13 cellular contexts compared by ENCODE assay signal in genomic region chr1:23198373-23198772, GRCh38. TPM values are rescaled to one million over a fixed set of nuclear protein-coding genes. Genes with fewer than 3 reads are reported as not detected.
DNase-seq lines count a peak whose midpoint lies in the region; ATAC-seq, FAIRE-seq and TF ChIP-seq lines count a peak whose summit lies in the region.
"Had no signal": no experiment of that assay in that cellular context is flagged by ENCODE, and none has a peak within 500 bp of the region (broad histone marks: within the 10 kb centered on the region; RNA-seq: fewer than 3 reads in every experiment).

No MANE protein-coding gene starts in this region.

- no peaks in the 10 kb centered on the region for H3K9me3 ChIP-seq in astrocyte (ENCODE audit: insufficient read depth, low read depth, low read length)
- H3K9me3 ChIP-seq: sigmoid colon had no signal

- no peak overlapping the region for H2AFZ ChIP-seq in astrocyte (ENCODE audit: low read depth, low read length)

- H3K79me2 ChIP-seq in astrocyte (ENCODE audit: insufficient read depth, low read length): no peaks in the 10 kb centered on the region

- no peak for ATAC-seq in GM19328 (IDR thresholded peaks at IDR 0.05; ENCODE audit: unreplicated experiment)
- ATAC-seq in HG02884 (IDR thresholded peaks at IDR 0.05; ENCODE audit: unreplicated experiment): no peak
- ATAC-seq in HG03565 (IDR thresholded peaks at IDR 0.05; ENCODE audit: unreplicated experiment): no peak
- ATAC-seq: activated T-cell treated with anti-CD3 and anti-CD28 coated beads, Interleukin-2, amount 50 U/mL, for 72 hours; CD8-positive, alpha-beta T cell had no signal

- peak; percentile 78 for DNase-seq in AG08395 (ENCODE audit: low spot score)
- peak; percentile 94 for DNase-seq in HS-5 (ENCODE audit: low read depth)
- peak; percentile 95 for DNase-seq in astrocyte (ENCODE audit: low read depth)
- DNase-seq in hepatic stellate cell (ENCODE audit: low spot score): peak; percentile 77
- no peak for DNase-seq in KG1 (lab: John Stamatoyannopoulos, UW)
- DNase-seq: activated T-cell treated with anti-CD3 and anti-CD28 coated beads, Interleukin-2, amount 50 U/mL, for 72 hours; CD8-positive, alpha-beta T cell; SIG-M5; sigmoid colon had no signal

- peak; percentile 21 for TF ChIP-seq CTCF in astrocyte (IDR thresholded peaks at IDR 0.05; ENCODE audit: insufficient read depth, low read depth, low read length)

- peak overlapping the region; percentile 100 for H3K27ac ChIP-seq in astrocyte (ENCODE audit: low read depth, low read length)
- H3K27ac ChIP-seq: sigmoid colon had no signal

- FAIRE-seq in astrocyte (lab: Jason Lieb, UNC): peak; percentile 98
- FAIRE-seq: colon had no signal

- H3K4me1 ChIP-seq in astrocyte (ENCODE audit: insufficient read depth, low read length): peaks cover 50% of the 10 kb centered on the region
- H3K4me1 ChIP-seq: sigmoid colon had no signal

- peak overlapping the region; percentile 32 for H3K4me2 ChIP-seq in astrocyte (ENCODE audit: low read length)

- no peaks in the 10 kb centered on the region for H4K20me1 ChIP-seq in astrocyte (ENCODE audit: insufficient read depth, low read length)

- H3K4me3 Mint-ChIP-seq in astrocyte (ENCODE audit: unreplicated experiment): no peak overlapping the region
- H3K4me3 Mint-ChIP-seq: activated T-cell treated with anti-CD3 and anti-CD28 coated beads, Interleukin-2, amount 50 U/mL, for 72 hours; CD8-positive, alpha-beta T cell had no signal

- H3K9ac ChIP-seq in astrocyte (ENCODE audit: low read length): peak overlapping the region; percentile 49

- no peak overlapping the region for H3K4me3 ChIP-seq in astrocyte (ENCODE audit: insufficient read depth, low read depth, low read length)
- H3K4me3 ChIP-seq: sigmoid colon had no signal

- H3K27me3 Mint-ChIP-seq in astrocyte (ENCODE audit: low read depth, unreplicated experiment): no peaks in the 10 kb centered on the region

- peaks cover 35% of the 10 kb centered on the region for H3K4me1 Mint-ChIP-seq in astrocyte (ENCODE audit: low read depth, unreplicated experiment)

- peaks cover 2% of the 10 kb centered on the region for H3K9me3 Mint-ChIP-seq in astrocyte (ENCODE audit: unreplicated experiment)
- H3K9me3 Mint-ChIP-seq: activated T-cell treated with anti-CD3 and anti-CD28 coated beads, Interleukin-2, amount 50 U/mL, for 72 hours; CD8-positive, alpha-beta T cell had no signal

- H3K27me3 ChIP-seq in astrocyte (ENCODE audit: insufficient read depth, low read length): no peaks in the 10 kb centered on the region
- H3K27me3 ChIP-seq: sigmoid colon had no signal

- H3K36me3 ChIP-seq in astrocyte (ENCODE audit: insufficient read depth, low read length): no peaks in the 10 kb centered on the region
- H3K36me3 ChIP-seq: sigmoid colon had no signal

- H3K36me3 Mint-ChIP-seq in astrocyte (ENCODE audit: low read depth, unreplicated experiment): no peaks in the 10 kb centered on the region
- H3K36me3 Mint-ChIP-seq: CD8-positive, alpha-beta T cell had no signal

- peak overlapping the region; percentile 42 for H3K27ac Mint-ChIP-seq in astrocyte (ENCODE audit: unreplicated experiment)
- H3K27ac Mint-ChIP-seq: activated T-cell treated with anti-CD3 and anti-CD28 coated beads, Interleukin-2, amount 50 U/mL, for 72 hours; CD8-positive, alpha-beta T cell had no signal

RNA-seq across cellular contexts. Expression of gene HTR1D, which starts 18.9 kb away (rescaled TPM):
- total RNA-seq in astrocyte: 3.3 and 3.8 TPM in 2 replicates
- total RNA-seq: activated T-cell treated with anti-CD3 and anti-CD28 coated beads, Interleukin-2, amount 50 U/mL, for 72 hours; CD8-positive, alpha-beta T cell; sigmoid colon had no signal

RNA-seq across cellular contexts. Expression of gene LUZP1, which starts 29.7 kb away (rescaled TPM):
- 77.1 and 82.2 TPM in 2 replicates for total RNA-seq in astrocyte
